Comparison of ENCODE assay signal across 1 cellular context in genomic region chr11:65425971-65426838, GRCh38.
TF ChIP-seq lines count a peak whose summit lies in the region.

No MANE protein-coding gene starts in this region.

TF ChIP-seq in K562, 482 proteins besides CTCF, POLR2A, EP300 and RAD21 (continued from another document and continues in another):
- TF ChIP-seq HBP1 (CRISPR knock-in tag; IDR thresholded peaks at IDR 0.05): no peak; the same call in none of the 2 replicates
- peak; percentile 10 for TF ChIP-seq ZNF699 (CRISPR knock-in tag; IDR thresholded peaks at IDR 0.05; ENCODE audit: insufficient replicate concordance)
- TF ChIP-seq HDAC3 (IDR thresholded peaks at IDR 0.05; ENCODE audit: borderline replicate concordance, partially characterized antibody): no peak
- TF ChIP-seq ZNF274 (IDR thresholded peaks at IDR 0.05; ENCODE audit: borderline replicate concordance, low read depth, low read length): peak; percentile 31; the same call in 1 of the 2 replicates
- TF ChIP-seq MAFG (tag; conservative IDR thresholded peaks at IDR 0.05): 0 out of 2 replicates have a peak, but pooled peaks have one; percentile 13
- TF ChIP-seq RNF2 (IDR thresholded peaks at IDR 0.05): 0 out of 2 replicates have a peak, but pooled peaks have one; percentile 32
- TF ChIP-seq MEF2D (tag; conservative IDR thresholded peaks at IDR 0.05; ENCODE audit: low read depth): no peak
- peak; percentile 49 for TF ChIP-seq ZNF551 (CRISPR knock-in tag; IDR thresholded peaks at IDR 0.05)
- 0 out of 2 replicates have a peak, but pooled peaks have one; percentile 32 for TF ChIP-seq ZNF431 (CRISPR knock-in tag; IDR thresholded peaks at IDR 0.05)
- peak; percentile 14; the same call in 1 of the 2 replicates for TF ChIP-seq ZNF316 (IDR thresholded peaks at IDR 0.05)
- TF ChIP-seq SIN3A (IDR thresholded peaks at IDR 0.05; ENCODE audit: borderline replicate concordance in 2 of 2, control insufficient read depth in 1 of 2, low read depth in 2 of 2, low read length in 2 of 2): peak in 1 of 2 experiments; percentile 80; a peak in 1 of 4 replicates
- TF ChIP-seq SUPT5H (IDR thresholded peaks at IDR 0.05): peak; percentile 46
- no peak for TF ChIP-seq PML (IDR thresholded peaks at IDR 0.05; ENCODE audit: low read length)
- no peak for TF ChIP-seq SRSF3 (IDR thresholded peaks at IDR 0.05; ENCODE audit: insufficient read depth, low read length)
- no peak for TF ChIP-seq CBFA2T2 (conservative IDR thresholded peaks at IDR 0.05)
- TF ChIP-seq FOS (IDR thresholded peaks at IDR 0.05; ENCODE audit: extremely low read depth, insufficient read length): no peak
- TF ChIP-seq ZNF436 (CRISPR knock-in tag; IDR thresholded peaks at IDR 0.05): 0 out of 2 replicates have a peak, but pooled peaks have one; percentile 43
- TF ChIP-seq ZNF41 (CRISPR knock-in tag; conservative IDR thresholded peaks at IDR 0.05): peak; percentile 74; the same call in 1 of the 2 replicates
- TF ChIP-seq PYGO2 (tag; IDR thresholded peaks at IDR 0.05): 0 out of 2 replicates have a peak, but pooled peaks have one; percentile 54
- TF ChIP-seq CREB3 (tag; conservative IDR thresholded peaks at IDR 0.05; ENCODE audit: low read depth): no peak
- TF ChIP-seq HNRNPH1 (optimal IDR thresholded peaks at IDR 0.05; ENCODE audit: low read depth, low read length): peak; percentile 51
- TF ChIP-seq RBM25 (IDR thresholded peaks at IDR 0.05; ENCODE audit: low read depth, low read length, severe bottlenecking): peak; percentile 2
- TF ChIP-seq ZHX1 (conservative IDR thresholded peaks at IDR 0.05; ENCODE audit: low read length): 0 out of 2 replicates have a peak, but pooled peaks have one; percentile 68
- no peak for TF ChIP-seq MCM2 (IDR thresholded peaks at IDR 0.05; ENCODE audit: low read depth)
- 0 out of 2 replicates have a peak, but pooled peaks have one; percentile 4 for TF ChIP-seq HMGXB4 (CRISPR knock-in tag; IDR thresholded peaks at IDR 0.05)
- no peak for TF ChIP-seq RFX7 (CRISPR knock-in tag; IDR thresholded peaks at IDR 0.05)
- TF ChIP-seq, protein P1, sequence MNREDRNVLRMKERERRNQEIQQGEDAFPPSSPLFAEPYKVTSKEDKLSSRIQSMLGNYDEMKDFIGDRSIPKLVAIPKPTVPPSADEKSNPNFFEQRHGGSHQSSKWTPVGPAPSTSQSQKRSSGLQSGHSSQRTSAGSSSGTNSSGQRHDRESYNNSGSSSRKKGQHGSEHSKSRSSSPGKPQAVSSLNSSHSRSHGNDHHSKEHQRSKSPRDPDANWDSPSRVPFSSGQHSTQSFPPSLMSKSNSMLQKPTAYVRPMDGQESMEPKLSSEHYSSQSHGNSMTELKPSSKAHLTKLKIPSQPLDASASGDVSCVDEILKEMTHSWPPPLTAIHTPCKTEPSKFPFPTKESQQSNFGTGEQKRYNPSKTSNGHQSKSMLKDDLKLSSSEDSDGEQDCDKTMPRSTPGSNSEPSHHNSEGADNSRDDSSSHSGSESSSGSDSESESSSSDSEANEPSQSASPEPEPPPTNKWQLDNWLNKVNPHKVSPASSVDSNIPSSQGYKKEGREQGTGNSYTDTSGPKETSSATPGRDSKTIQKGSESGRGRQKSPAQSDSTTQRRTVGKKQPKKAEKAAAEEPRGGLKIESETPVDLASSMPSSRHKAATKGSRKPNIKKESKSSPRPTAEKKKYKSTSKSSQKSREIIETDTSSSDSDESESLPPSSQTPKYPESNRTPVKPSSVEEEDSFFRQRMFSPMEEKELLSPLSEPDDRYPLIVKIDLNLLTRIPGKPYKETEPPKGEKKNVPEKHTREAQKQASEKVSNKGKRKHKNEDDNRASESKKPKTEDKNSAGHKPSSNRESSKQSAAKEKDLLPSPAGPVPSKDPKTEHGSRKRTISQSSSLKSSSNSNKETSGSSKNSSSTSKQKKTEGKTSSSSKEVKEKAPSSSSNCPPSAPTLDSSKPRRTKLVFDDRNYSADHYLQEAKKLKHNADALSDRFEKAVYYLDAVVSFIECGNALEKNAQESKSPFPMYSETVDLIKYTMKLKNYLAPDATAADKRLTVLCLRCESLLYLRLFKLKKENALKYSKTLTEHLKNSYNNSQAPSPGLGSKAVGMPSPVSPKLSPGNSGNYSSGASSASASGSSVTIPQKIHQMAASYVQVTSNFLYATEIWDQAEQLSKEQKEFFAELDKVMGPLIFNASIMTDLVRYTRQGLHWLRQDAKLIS (CRISPR knock-in tag; IDR thresholded peaks at IDR 0.05): peak; percentile 87
- TF ChIP-seq, protein P2, sequence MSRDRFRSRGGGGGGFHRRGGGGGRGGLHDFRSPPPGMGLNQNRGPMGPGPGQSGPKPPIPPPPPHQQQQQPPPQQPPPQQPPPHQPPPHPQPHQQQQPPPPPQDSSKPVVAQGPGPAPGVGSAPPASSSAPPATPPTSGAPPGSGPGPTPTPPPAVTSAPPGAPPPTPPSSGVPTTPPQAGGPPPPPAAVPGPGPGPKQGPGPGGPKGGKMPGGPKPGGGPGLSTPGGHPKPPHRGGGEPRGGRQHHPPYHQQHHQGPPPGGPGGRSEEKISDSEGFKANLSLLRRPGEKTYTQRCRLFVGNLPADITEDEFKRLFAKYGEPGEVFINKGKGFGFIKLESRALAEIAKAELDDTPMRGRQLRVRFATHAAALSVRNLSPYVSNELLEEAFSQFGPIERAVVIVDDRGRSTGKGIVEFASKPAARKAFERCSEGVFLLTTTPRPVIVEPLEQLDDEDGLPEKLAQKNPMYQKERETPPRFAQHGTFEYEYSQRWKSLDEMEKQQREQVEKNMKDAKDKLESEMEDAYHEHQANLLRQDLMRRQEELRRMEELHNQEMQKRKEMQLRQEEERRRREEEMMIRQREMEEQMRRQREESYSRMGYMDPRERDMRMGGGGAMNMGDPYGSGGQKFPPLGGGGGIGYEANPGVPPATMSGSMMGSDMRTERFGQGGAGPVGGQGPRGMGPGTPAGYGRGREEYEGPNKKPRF (IDR thresholded peaks at IDR 0.05; ENCODE audit: low read depth, low read length): peak; percentile 85
- TF ChIP-seq PREB (CRISPR knock-in tag; IDR thresholded peaks at IDR 0.05): 0 out of 2 replicates have a peak, but pooled peaks have one; percentile 29
- no peak for TF ChIP-seq GTF3C2 (IDR thresholded peaks at IDR 0.05; ENCODE audit: borderline replicate concordance, extremely low read depth, insufficient read length)
- no peak for TF ChIP-seq TRIM24 (IDR thresholded peaks at IDR 0.05)
- TF ChIP-seq RFX5 (IDR thresholded peaks at IDR 0.05; ENCODE audit: low read depth, low read length): no peak
- TF ChIP-seq, protein P3, sequence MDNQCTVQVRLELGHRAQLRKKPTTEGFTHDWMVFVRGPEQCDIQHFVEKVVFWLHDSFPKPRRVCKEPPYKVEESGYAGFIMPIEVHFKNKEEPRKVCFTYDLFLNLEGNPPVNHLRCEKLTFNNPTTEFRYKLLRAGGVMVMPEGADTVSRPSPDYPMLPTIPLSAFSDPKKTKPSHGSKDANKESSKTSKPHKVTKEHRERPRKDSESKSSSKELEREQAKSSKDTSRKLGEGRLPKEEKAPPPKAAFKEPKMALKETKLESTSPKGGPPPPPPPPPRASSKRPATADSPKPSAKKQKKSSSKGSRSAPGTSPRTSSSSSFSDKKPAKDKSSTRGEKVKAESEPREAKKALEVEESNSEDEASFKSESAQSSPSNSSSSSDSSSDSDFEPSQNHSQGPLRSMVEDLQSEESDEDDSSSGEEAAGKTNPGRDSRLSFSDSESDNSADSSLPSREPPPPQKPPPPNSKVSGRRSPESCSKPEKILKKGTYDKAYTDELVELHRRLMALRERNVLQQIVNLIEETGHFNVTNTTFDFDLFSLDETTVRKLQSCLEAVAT (IDR thresholded peaks at IDR 0.05): peak; percentile 95 to 97
- no peak; a peak in 1 of 3 replicates for TF ChIP-seq CBX3 (IDR thresholded peaks at IDR 0.05; ENCODE audit: borderline replicate concordance in 1 of 2, low read length in 2 of 2)
- no peak for TF ChIP-seq ILK (tag; IDR thresholded peaks at IDR 0.05; ENCODE audit: borderline replicate concordance, low read depth)
- TF ChIP-seq VEZF1 (CRISPR knock-in tag; IDR thresholded peaks at IDR 0.05): no peak
- TF ChIP-seq DDX20 (tag; IDR thresholded peaks at IDR 0.05; ENCODE audit: low read depth): 0 out of 2 replicates have a peak, but pooled peaks have one; percentile 35
